In the genomic region with DNA sequence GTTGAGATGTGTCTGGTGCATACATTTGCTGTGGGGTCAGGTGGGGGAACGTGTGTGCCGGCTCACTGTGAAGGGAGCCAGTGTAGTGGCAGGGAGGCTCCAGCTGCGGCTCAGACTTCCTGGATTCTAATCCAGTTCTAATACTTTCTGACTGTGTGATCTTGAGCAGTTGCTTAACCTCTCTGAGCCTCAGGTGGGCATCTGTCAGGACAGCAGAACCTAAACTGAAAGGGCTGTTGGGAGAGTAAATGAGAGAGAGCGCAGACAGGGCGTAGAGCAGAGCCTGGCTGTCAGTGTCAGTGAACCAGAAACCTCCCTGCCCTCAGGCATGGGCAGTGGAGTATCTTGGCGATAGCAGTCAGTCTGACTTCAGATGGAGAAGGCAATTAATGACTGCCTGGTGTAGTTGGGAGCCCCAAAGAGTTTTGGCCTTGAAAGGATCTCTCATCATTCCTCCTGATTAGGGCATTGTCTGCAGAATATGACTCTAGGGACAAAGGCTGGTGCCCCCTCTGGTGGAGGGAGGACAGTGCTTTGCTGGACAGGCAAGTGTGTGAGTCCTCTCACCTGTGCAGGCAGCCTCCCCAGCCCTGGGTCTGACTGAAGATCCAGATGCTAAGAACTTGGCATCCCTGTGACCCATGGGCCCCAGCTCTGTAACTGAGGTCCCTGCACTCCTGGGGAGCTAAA, we compare ENCODE assay signal across 8 cellular contexts. TPM values are rescaled to one million over a fixed set of nuclear protein-coding genes. Genes with fewer than 3 reads are reported as not detected.
DNase-seq lines count a peak whose midpoint lies in the region; ATAC-seq and TF ChIP-seq lines count a peak whose summit lies in the region.

No MANE protein-coding gene starts in this region.

- H3K4me2 ChIP-seq in GM23248 (ENCODE audit: unreplicated experiment): no peak overlapping the region

- H3K9me3 ChIP-seq in GM23248 (ENCODE audit: low read depth): no peaks in the 10 kb centered on the region

- TF ChIP-seq CTCF in BJ (IDR thresholded peaks at IDR 0.05; ENCODE audit: insufficient read depth, low read depth, low read length): peak; percentile 55

- no peaks in the 10 kb centered on the region for H3K9me2 ChIP-seq in GM23248 (ENCODE audit: insufficient read depth)

- ATAC-seq in HG02623 (IDR thresholded peaks at IDR 0.05; ENCODE audit: unreplicated experiment): no peak
- no peak for ATAC-seq in GM18870 (IDR thresholded peaks at IDR 0.05; ENCODE audit: unreplicated experiment)
- ATAC-seq in HG02678 (IDR thresholded peaks at IDR 0.05; ENCODE audit: unreplicated experiment): no peak

- POLR2A ChIA-PET in BJ (lab: Charles Lee): no interaction called here

- H2AFZ ChIP-seq in GM23248: no peak overlapping the region

- in situ Hi-C loops in GM23248 (cut with MboI): no loop called here

- H4K20me1 ChIP-seq in GM23248 (ENCODE audit: insufficient read depth): no peaks in the 10 kb centered on the region

- no peaks in the 10 kb centered on the region for H3K4me1 ChIP-seq in GM23248 (ENCODE audit: insufficient read depth)

- CTCF ChIA-PET in BJ (lab: Yijun Ruan, JAX): interaction anchor here (0.6 to 13.4 kb wide), 10 partner anchors 10 to 52 kb away, joined by 3 to 301 read pairs (median 10); partner anchors contain the start of gene KBTBD13

- no peaks in the 10 kb centered on the region for H3F3A ChIP-seq in GM23248 (ENCODE audit: insufficient read depth)

- no peak overlapping the region for H3K9ac ChIP-seq in GM23248

- H3K27me3 ChIP-seq in BJ (ENCODE audit: control insufficient read depth, insufficient read depth, low read length) (peaks cover 9% of the 10 kb centered on the region), GM23248 (replicated peaks; ENCODE audit: insufficient read depth) (0 out of 2 replicates have a peak, but pooled peaks cover 3% of the 10 kb centered on the region)

- H3K36me3 ChIP-seq in BJ (ENCODE audit: control insufficient read depth, insufficient read depth, low read length) (no peaks in the 10 kb centered on the region), GM23248 (ENCODE audit: low read depth) (no peaks in the 10 kb centered on the region)

- no peak overlapping the region for H3K27ac ChIP-seq in GM23248

- DNase-seq in BJ (ENCODE audit: low read depth): no peak
- peak; percentile 50 for DNase-seq in GM23248
- DNase-seq in amniotic epithelial cell (ENCODE audit: low read depth): peak; percentile 11
- peak; percentile 18 to 56 for DNase-seq in lung microvascular endothelial cell (ENCODE audit: low read depth in 2 of 2)
- no peak for DNase-seq in central memory CD4-positive, alpha-beta T cell

- no peak overlapping the region for H3K4me3 ChIP-seq in BJ (ENCODE audit: low read depth, low read length)
- no peak overlapping the region for H3K4me3 ChIP-seq in GM23248

- WGBS in GM23248 (ENCODE audit: low coverage in 1 of 2, low lambda C conversion rate in 2 of 2, missing lambda C conversion rate in 2 of 2), 2 experiments: 83 to 85% methylated on average over 6 of the region's 6 CpGs

- no peaks in the 10 kb centered on the region for H3K79me2 ChIP-seq in GM23248 (ENCODE audit: insufficient read depth)

RNA-seq across cellular contexts. Expression of gene KBTBD13, which starts 9.6 kb away (rescaled TPM):
- polyA plus RNA-seq in BJ (2011; rRNA removed) (not detected in 2 replicates), GM23248 (2016; fragmentation: Nextera tagmentation; extraction: Ambion mirVana) (not detected in 2 replicates)
- polyA minus RNA-seq in BJ (2011; rRNA and poly(A)+ RNA removed): not detected in 2 replicates
- not detected in 2 replicates for total RNA-seq in GM23248 (2014; rRNA removed; shearing (Covaris generic))
- not detected in 2 replicates for total RNA-seq in lung microvascular endothelial cell

RNA-seq across cellular contexts. Expression of gene RASL12, which starts 18.3 kb away (rescaled TPM):
- polyA plus RNA-seq in BJ (2011; rRNA removed) (0.12 and 0.16 TPM in 2 replicates), GM23248 (2016; fragmentation: Nextera tagmentation; extraction: Ambion mirVana) (not detected in 2 replicates)
- polyA minus RNA-seq in BJ (2011; rRNA and poly(A)+ RNA removed): not detected in 2 replicates
- total RNA-seq in GM23248 (2014; rRNA removed; shearing (Covaris generic)): not detected in 2 replicates
- total RNA-seq in lung microvascular endothelial cell: not detected in 2 replicates

RNA-seq across cellular contexts. Expression of gene UBAP1L, which starts 28.9 kb away (rescaled TPM):
- 0.72 and 1.0 TPM in 2 replicates for polyA plus RNA-seq in BJ (2011; rRNA removed)
- 1.3 and 1.6 TPM in 2 replicates for polyA minus RNA-seq in BJ (2011; rRNA and poly(A)+ RNA removed)
- 0.43 and 0.63 TPM in 2 replicates for total RNA-seq in GM23248 (2014; rRNA removed; shearing (Covaris generic))
- polyA plus RNA-seq in GM23248 (2016; fragmentation: Nextera tagmentation; extraction: Ambion mirVana): 0.38 and 0.89 TPM in 2 replicates
- 1.1 and 2.6 TPM in 2 replicates for total RNA-seq in lung microvascular endothelial cell

RNA-seq across cellular contexts. Expression of gene SLC51B, which starts 40.9 kb away (rescaled TPM):
- polyA plus RNA-seq in BJ (2011; rRNA removed) (not detected in 2 replicates), GM23248 (2016; fragmentation: Nextera tagmentation; extraction: Ambion mirVana) (not detected in 2 replicates)
- not detected in 2 replicates for polyA minus RNA-seq in BJ (2011; rRNA and poly(A)+ RNA removed)
- total RNA-seq in GM23248 (2014; rRNA removed; shearing (Covaris generic)): not detected in 2 replicates
- total RNA-seq in lung microvascular endothelial cell: not detected in 2 replicates

RNA-seq across cellular contexts. Expression of gene PDCD7, which starts 47.5 kb away (rescaled TPM):
- polyA plus RNA-seq in BJ (2011; rRNA removed): 11.8 and 12.0 TPM in 2 replicates
- 12.5 and 28.3 TPM in 2 replicates for polyA minus RNA-seq in BJ (2011; rRNA and poly(A)+ RNA removed)
- total RNA-seq in GM23248 (2014; rRNA removed; shearing (Covaris generic)): 11.8 and 13.6 TPM in 2 replicates
- 7.5 and 8.4 TPM in 2 replicates for polyA plus RNA-seq in GM23248 (2016; fragmentation: Nextera tagmentation; extraction: Ambion mirVana)
- 8.3 and 11.3 TPM in 2 replicates for total RNA-seq in lung microvascular endothelial cell

Comparison
In these comparisons a context has a peak if more than half of its experiments do, and no peak if none do; other contexts are left out.
1. DNase-seq: peak in GM23248 (single experiment), amniotic epithelial cell (single experiment) and lung microvascular endothelial cell (2 of 2); none in BJ (single experiment) and central memory CD4-positive, alpha-beta T cell (single experiment).